ENCODE assay signal across 8 cellular contexts in genomic region chr14:77139540-77140342, GRCh38. TPM values are rescaled to one million over a fixed set of nuclear protein-coding genes. Genes with fewer than 3 reads are reported as not detected.
DNase-seq lines count a peak whose midpoint lies in the region; ATAC-seq and TF ChIP-seq lines count a peak whose summit lies in the region.

No MANE protein-coding gene starts in this region.

- H3K9me3 Mint-ChIP-seq in natural killer cell treated with Interleukin-12 subunit alpha and Interleukin-12 subunit beta and Interleukin-15 and Interleukin-18, amount 100 ng/mL, for 72 hours = no peaks in the 10 kb centered on the region

- H3K4me2 ChIP-seq in Loucy (ENCODE audit: low read depth, low read length, poor library complexity, severe bottlenecking) = no peak overlapping the region

- ATAC-seq in natural killer cell treated with Interleukin-12 subunit alpha and Interleukin-12 subunit beta and Interleukin-15 and Interleukin-18, amount 100 ng/mL, for 72 hours = peak; percentile 57 to 68
- ATAC-seq in HG03159 (IDR thresholded peaks at IDR 0.05; ENCODE audit: unreplicated experiment) = no peak
- no peak for ATAC-seq in GM21576 (IDR thresholded peaks at IDR 0.05; ENCODE audit: unreplicated experiment)

- TF ChIP-seq CTCF in Loucy (conservative IDR thresholded peaks at IDR 0.05; ENCODE audit: low read length) = peak; percentile 44

- H3K9ac ChIP-seq in ES-I3 (ENCODE audit: low read depth, low read length) (peak overlapping the region; percentile 63), Loucy (ENCODE audit: low read depth, low read length, poor library complexity, severe bottlenecking) (no peak overlapping the region)

- H3K79me2 ChIP-seq in Loucy (ENCODE audit: insufficient read depth, low read length) = no peaks in the 10 kb centered on the region

- peaks cover 4 to 8% of the 10 kb centered on the region in 2 donors for H3K4me1 Mint-ChIP-seq in natural killer cell treated with Interleukin-12 subunit alpha and Interleukin-12 subunit beta and Interleukin-15 and Interleukin-18, amount 100 ng/mL, for 72 hours (ENCODE audit: low read depth in 2 of 2)

- H3K9me2 ChIP-seq in Loucy (replicated peaks; ENCODE audit: low read depth, low read length) = no peaks in the 10 kb centered on the region

- H3K4me1 ChIP-seq in ES-I3 (ENCODE audit: insufficient read depth, low read length) (peaks cover 23% of the 10 kb centered on the region), Loucy (ENCODE audit: insufficient read depth, low read length, poor library complexity, severe bottlenecking) (peaks cover 13% of the 10 kb centered on the region)

- H3K27me3 ChIP-seq in Loucy (ENCODE audit: insufficient read depth, low read length, poor library complexity, severe bottlenecking) = no peaks in the 10 kb centered on the region

- H3K9me3 ChIP-seq in ES-I3 (ENCODE audit: control insufficient read depth, insufficient read depth, low read length) (no peaks in the 10 kb centered on the region), Loucy (ENCODE audit: insufficient read depth, low read depth, low read length) (no peaks in the 10 kb centered on the region)

- no peak overlapping the region for H3K4me3 ChIP-seq in Loucy (ENCODE audit: low read length, poor library complexity, severe bottlenecking)

- no peak overlapping the region for H3K27ac Mint-ChIP-seq in natural killer cell treated with Interleukin-12 subunit alpha and Interleukin-12 subunit beta and Interleukin-15 and Interleukin-18, amount 100 ng/mL, for 72 hours

- H2AFZ ChIP-seq in Loucy (ENCODE audit: low read length) = no peak overlapping the region

- H3K4me3 Mint-ChIP-seq in natural killer cell treated with Interleukin-12 subunit alpha and Interleukin-12 subunit beta and Interleukin-15 and Interleukin-18, amount 100 ng/mL, for 72 hours = peak overlapping the region; percentile 17

- no peaks in the 10 kb centered on the region for H3F3A ChIP-seq in Loucy (ENCODE audit: low read depth)

- no peaks in the 10 kb centered on the region for H4K20me1 ChIP-seq in Loucy (ENCODE audit: insufficient read depth, low read length, poor library complexity, severe bottlenecking)

- H3K36me3 ChIP-seq in ES-I3 (ENCODE audit: insufficient read depth, low read length) (no peaks in the 10 kb centered on the region), Loucy (ENCODE audit: insufficient read depth, low read length) (no peaks in the 10 kb centered on the region)

- DNase-seq in UCSD-AML1 (lab: John Stamatoyannopoulos, UW; ENCODE audit: unreplicated experiment) (peak; percentile 50), ecto neural progenitor cell (ENCODE audit: low spot score) (peak; percentile 91), GF-D8 (lab: John Stamatoyannopoulos, UW) (no peak)
- no peak for DNase-seq in natural killer cell treated with Interleukin-12 subunit alpha and Interleukin-12 subunit beta and Interleukin-15 and Interleukin-18, amount 100 ng/mL, for 72 hours (ENCODE audit: low spot score)

- H3K27me3 Mint-ChIP-seq in natural killer cell treated with Interleukin-12 subunit alpha and Interleukin-12 subunit beta and Interleukin-15 and Interleukin-18, amount 100 ng/mL, for 72 hours = peaks cover 42 to 57% of the 10 kb centered on the region in 2 donors

- H3K36me3 Mint-ChIP-seq in natural killer cell treated with Interleukin-12 subunit alpha and Interleukin-12 subunit beta and Interleukin-15 and Interleukin-18, amount 100 ng/mL, for 72 hours = no peaks in the 10 kb centered on the region

RNA-seq across cellular contexts. Expression of gene ZDHHC22, which starts 1.9 kb away (rescaled TPM):
- total RNA-seq in natural killer cell treated with Interleukin-12 subunit alpha and Interleukin-12 subunit beta and Interleukin-15 and Interleukin-18, amount 100 ng/mL, for 72 hours = not detected

RNA-seq across cellular contexts. Expression of gene CIPC, which starts 41.7 kb away (rescaled TPM):
- 10 to 100 TPM; 11.8 to 19.6 TPM for total RNA-seq in natural killer cell treated with Interleukin-12 subunit alpha and Interleukin-12 subunit beta and Interleukin-15 and Interleukin-18, amount 100 ng/mL, for 72 hours

RNA-seq across cellular contexts. Expression of gene TMEM63C, which starts 41.9 kb away (rescaled TPM):
- total RNA-seq in natural killer cell treated with Interleukin-12 subunit alpha and Interleukin-12 subunit beta and Interleukin-15 and Interleukin-18, amount 100 ng/mL, for 72 hours = under 1 TPM; 0.12 to 0.84 TPM

Comparison
In these comparisons a context has a peak if more than half of its experiments do, and no peak if none do; other contexts are left out.
1. DNase-seq: peak in UCSD-AML1 (single experiment) and ecto neural progenitor cell (single experiment); none in natural killer cell treated with Interleukin-12 subunit alpha and Interleukin-12 subunit beta and Interleukin-15 and Interleukin-18, amount 100 ng/mL, for 72 hours (single experiment) and GF-D8 (single experiment).
2. ATAC-seq: peak in natural killer cell treated with Interleukin-12 subunit alpha and Interleukin-12 subunit beta and Interleukin-15 and Interleukin-18, amount 100 ng/mL, for 72 hours (2 of 2); none in HG03159 (single experiment) and GM21576 (single experiment).